ENCODE assay signal across 24 cellular contexts in the genomic region with DNA sequence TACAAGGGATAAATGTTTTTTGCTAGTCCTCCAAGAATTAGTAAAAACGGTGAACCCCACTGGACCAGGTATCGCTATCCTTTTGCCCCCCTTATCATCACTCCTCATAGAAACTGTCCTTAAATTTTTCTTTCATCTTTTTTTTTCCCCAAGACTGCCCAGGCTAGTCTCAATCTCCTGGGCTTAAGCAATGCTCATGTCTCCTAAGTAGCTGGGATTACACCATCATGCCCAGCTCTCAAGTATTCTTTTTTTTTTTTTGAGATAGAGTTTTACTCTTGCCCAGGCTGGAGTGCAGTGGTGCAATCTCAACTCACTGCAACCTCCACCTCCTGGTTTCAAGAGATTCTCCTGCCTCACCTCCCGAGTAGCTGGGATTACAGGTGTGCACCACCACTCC.
"Had no signal": no experiment of that assay in that cellular context is flagged by ENCODE, and none has a peak within 500 bp of the region (broad histone marks: within the 10 kb centered on the region; RNA-seq: fewer than 3 reads in every experiment).

No MANE protein-coding gene starts in this region.

- ATAC-seq: activated CD8-positive, alpha-beta memory T cell treated with anti-CD3 and anti-CD28 coated beads, Interleukin-2, amount 10 ng/mL, durations not matched to agents 7 days and 5 days; activated CD8-positive, alpha-beta T cell treated with anti-CD3 and anti-CD28 coated beads, Interleukin-2, amount 10 ng/mL, durations not matched to agents 7 days and 5 days; gastroesophageal sphincter; left colon; naive thymus-derived CD8-positive, alpha-beta T cell; right cardiac atrium had no signal

- H2AFZ ChIP-seq: hepatocyte had no signal

- H3K4me3 ChIP-seq: adrenal gland, ascending aorta, gastroesophageal sphincter, hepatocyte, spleen, suprapubic skin, tibial artery had no signal

- H3K4me2 ChIP-seq: hepatocyte had no signal

- H3K9me3 ChIP-seq: adrenal gland, ascending aorta, gastroesophageal sphincter, spleen, suprapubic skin, tibial artery had no signal

- H3K27ac ChIP-seq: adrenal gland, ascending aorta, gastroesophageal sphincter, hepatocyte, spleen, suprapubic skin, tibial artery had no signal

- H3K9me3 Mint-ChIP-seq: activated B cell treated with CpG ODN at 0.5 μM for 24 hours; naive thymus-derived CD8-positive, alpha-beta T cell had no signal

- H3K27me3 Mint-ChIP-seq: activated B cell treated with CpG ODN at 0.5 μM for 24 hours; activated CD8-positive, alpha-beta memory T cell treated with anti-CD3 and anti-CD28 coated beads, Interleukin-2, amount 10 ng/mL, durations not matched to agents 7 days and 5 days; activated naive CD8-positive, alpha-beta T cell; brain; naive thymus-derived CD8-positive, alpha-beta T cell had no signal

- H3K36me3 Mint-ChIP-seq: activated CD8-positive, alpha-beta memory T cell treated with anti-CD3 and anti-CD28 coated beads, Interleukin-2, amount 10 ng/mL, durations not matched to agents 7 days and 5 days; activated naive CD8-positive, alpha-beta T cell; brain had no signal

- H3K4me3 Mint-ChIP-seq: activated B cell treated with CpG ODN at 0.5 μM for 24 hours; activated CD8-positive, alpha-beta memory T cell treated with anti-CD3 and anti-CD28 coated beads, Interleukin-2, amount 10 ng/mL, durations not matched to agents 7 days and 5 days; activated CD8-positive, alpha-beta T cell treated with anti-CD3 and anti-CD28 coated beads, Interleukin-2, amount 10 ng/mL, durations not matched to agents 7 days and 5 days; activated naive CD8-positive, alpha-beta T cell; brain; naive thymus-derived CD8-positive, alpha-beta T cell had no signal

- H3K27ac Mint-ChIP-seq: activated B cell treated with CpG ODN at 0.5 μM for 24 hours; activated CD8-positive, alpha-beta memory T cell treated with anti-CD3 and anti-CD28 coated beads, Interleukin-2, amount 10 ng/mL, durations not matched to agents 7 days and 5 days; activated CD8-positive, alpha-beta T cell treated with anti-CD3 and anti-CD28 coated beads, Interleukin-2, amount 10 ng/mL, durations not matched to agents 7 days and 5 days; activated naive CD8-positive, alpha-beta T cell had no signal

- H3K27me3 ChIP-seq: adrenal gland, ascending aorta, gastroesophageal sphincter, hepatocyte, spleen, suprapubic skin, tibial artery had no signal

- H3K36me3 ChIP-seq: ascending aorta, gastroesophageal sphincter, suprapubic skin, tibial artery had no signal

- DNase-seq: activated B cell treated with CpG ODN at 0.5 μM for 24 hours; activated CD4-positive, alpha-beta T cell treated with anti-CD3 and anti-CD28 coated beads, Interleukin-2, amount 50 U/mL, for 1 hour; activated CD8-positive, alpha-beta memory T cell treated with anti-CD3 and anti-CD28 coated beads, Interleukin-2, amount 10 ng/mL, durations not matched to agents 7 days and 5 days; activated CD8-positive, alpha-beta T cell treated with anti-CD3 and anti-CD28 coated beads, Interleukin-2, amount 10 ng/mL, durations not matched to agents 7 days and 5 days; activated effector memory CD4-positive, alpha-beta T cell treated with Interleukin-2 at 50 U/mL for 16 hours; activated naive CD4-positive, alpha-beta T cell treated with Interleukin-2 at 50 U/mL for 16 hours; adrenal gland; caudate nucleus; cortex of kidney; islet precursor cell; left colon; naive thymus-derived CD8-positive, alpha-beta T cell; posterior cingulate gyrus; spleen; stimulated activated naive CD4-positive, alpha-beta T cell; T-helper 2 cell; tibial artery had no signal
